ENCODE assay signal across 8 cellular contexts in the genomic region with DNA sequence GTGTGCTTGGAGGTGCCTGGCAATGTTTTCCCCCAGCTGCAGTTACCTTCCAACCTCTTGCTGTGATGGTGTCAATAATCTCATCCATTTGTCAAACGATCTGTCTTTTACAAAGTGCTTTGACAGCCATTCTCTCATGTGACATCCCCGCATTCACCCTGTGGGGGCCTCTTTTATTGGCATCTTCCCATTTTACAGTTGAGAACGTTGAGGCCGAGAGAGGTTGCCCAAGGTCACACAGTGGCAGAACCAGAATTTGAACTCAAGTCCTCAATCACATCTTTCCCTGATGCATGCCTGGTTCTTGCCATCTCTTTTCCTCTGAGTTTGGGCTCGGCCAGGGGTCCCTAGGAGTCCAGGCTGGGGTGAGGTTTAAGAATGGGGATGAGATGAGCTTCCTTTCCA. TPM values are rescaled to one million over a fixed set of nuclear protein-coding genes. Genes with fewer than 3 reads are reported as not detected.
DNase-seq lines count a peak whose midpoint lies in the region; FAIRE-seq and TF ChIP-seq lines count a peak whose summit lies in the region.

No MANE protein-coding gene starts in this region.

- peak overlapping the region; percentile 78 to 98 (median 92) for H3K4me3 Mint-ChIP-seq in IgD-negative memory B cell

- H3K27ac ChIP-seq in 22Rv1 (peak overlapping the region; percentile 84; the same call in 1 of the 2 replicates), caudate nucleus (ENCODE audit: low read depth, low read length) (peak overlapping the region; percentile 53)

- peak overlapping the region; percentile 96 for H3K9ac ChIP-seq in mucosa of stomach (ENCODE audit: low read length)

- H3K4me3 ChIP-seq in mucosa of stomach (ENCODE audit: low read length), result peak overlapping the region; percentile 84

- DNase-seq in caudate nucleus (lab: John Stamatoyannopoulos, UW) (no peak), NCI-H146 treated with DMSO at 0.1 percent for 48 hours (lab: John Stamatoyannopoulos, UW; ENCODE audit: unreplicated experiment) (no peak), D341Med (ENCODE audit: low spot score) (no peak), RCC 7860 (ENCODE audit: low spot score) (no peak), activated gamma-delta T cell (lab: John Stamatoyannopoulos, UW) (no peak)

- H3K27me3 ChIP-seq in mucosa of stomach (ENCODE audit: control insufficient read depth, insufficient read depth, low read length), result no peaks in the 10 kb centered on the region

- H3K9me3 Mint-ChIP-seq in IgD-negative memory B cell, result no peaks in the 10 kb centered on the region

- TF ChIP-seq CTCF in 22Rv1 (IDR thresholded peaks at IDR 0.05), result no peak

- peaks cover 11% of the 10 kb centered on the region for H3K36me3 ChIP-seq in mucosa of stomach (ENCODE audit: control insufficient read depth, insufficient read depth, low read length)

- peaks cover 25% of the 10 kb centered on the region for H3K4me1 ChIP-seq in mucosa of stomach (ENCODE audit: control insufficient read depth, insufficient read depth, low read length)

- H3K27me3 Mint-ChIP-seq in IgD-negative memory B cell, result no peaks in the 10 kb centered on the region

- H3K27ac Mint-ChIP-seq in IgD-negative memory B cell, result peak overlapping the region; percentile 36 to 83 (median 74)

- peaks cover 20 to 22% (median 22%) of the 10 kb centered on the region in 3 donors for H3K4me1 Mint-ChIP-seq in IgD-negative memory B cell

- no peaks in the 10 kb centered on the region for H3K9me3 ChIP-seq in mucosa of stomach (ENCODE audit: control insufficient read depth, low read length)

- FAIRE-seq in RCC 7860 (lab: Jason Lieb, UNC), result no peak

- peaks cover 4% of the 10 kb centered on the region for H3K36me3 Mint-ChIP-seq in IgD-negative memory B cell

RNA-seq across cellular contexts. Expression of gene TAOK2, which starts 1.5 kb away (rescaled TPM):
- 7.6 TPM for polyA plus RNA-seq in IgD-negative memory B cell

RNA-seq across cellular contexts. Expression of gene TMEM219, which starts 13.3 kb away (rescaled TPM):
- polyA plus RNA-seq in IgD-negative memory B cell, result 171 TPM

RNA-seq across cellular contexts. Expression of gene HIRIP3, which starts 20.3 kb away (rescaled TPM):
- 21.0 TPM for polyA plus RNA-seq in IgD-negative memory B cell

RNA-seq across cellular contexts. Expression of gene INO80E, which starts 20.9 kb away (rescaled TPM):
- polyA plus RNA-seq in IgD-negative memory B cell, result 6.0 TPM

RNA-seq across cellular contexts. Expression of gene DOC2A, which starts 35.7 kb away (rescaled TPM):
- polyA plus RNA-seq in IgD-negative memory B cell, result not detected
